Comparison of ENCODE assay signal across 9 cellular contexts in the genomic region with DNA sequence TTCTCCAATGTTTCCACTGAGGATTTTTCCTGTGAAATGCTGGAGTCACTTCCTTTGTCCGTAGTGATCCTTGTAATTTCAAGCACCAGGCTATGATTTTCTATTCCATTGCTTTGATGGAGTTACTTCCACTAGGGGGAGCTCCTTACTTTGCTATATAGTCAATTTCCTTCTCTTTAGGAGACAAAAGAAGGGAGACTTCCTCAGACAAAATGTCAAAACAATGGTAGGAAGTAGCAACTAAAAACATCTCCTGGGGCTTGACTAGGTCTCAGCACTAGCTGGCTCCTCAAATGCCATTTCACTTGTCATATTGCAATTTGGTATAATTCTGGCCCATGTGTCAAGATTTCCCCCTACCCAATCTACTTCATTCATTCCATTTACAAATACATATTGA. TPM values are rescaled to one million over a fixed set of nuclear protein-coding genes. Genes with fewer than 3 reads are reported as not detected.
A peak's percentile ranks its signal among the peaks of the same experiment; 100 is the strongest.
DNase-seq lines count a peak whose midpoint lies in the region; ATAC-seq lines count a peak whose summit lies in the region.
"Had no signal": no experiment of that assay in that cellular context is flagged by ENCODE, and none has a peak within 500 bp of the region (broad histone marks: within the 10 kb centered on the region; RNA-seq: fewer than 3 reads in every experiment).

No MANE protein-coding gene starts in this region.

- no peak overlapping the region for H3K27ac Mint-ChIP-seq in stimulated activated naive CD8-positive, alpha-beta T cell treated with anti-CD3 and anti-CD28 coated beads, Interleukin-15, amount 100 ng/mL, for 72 hours
- H3K27ac Mint-ChIP-seq: activated naive CD4-positive, alpha-beta T cell treated with anti-CD3 and anti-CD28 coated beads, Interleukin-2, amount 50 U/mL, for 24 hours had no signal

- no peaks in the 10 kb centered on the region for H3K27me3 Mint-ChIP-seq in stimulated activated naive CD8-positive, alpha-beta T cell treated with anti-CD3 and anti-CD28 coated beads, Interleukin-15, amount 100 ng/mL, for 72 hours

- ATAC-seq in stimulated activated naive CD8-positive, alpha-beta T cell treated with anti-CD3 and anti-CD28 coated beads, Interleukin-15, Interleukin-2, amounts not matched to agents 100 U/mL and 50 U/mL, for 24 hours, result peak; percentile 52
- ATAC-seq in stimulated activated naive CD8-positive, alpha-beta T cell treated with anti-CD3 and anti-CD28 coated beads, Interleukin-15, amount 100 ng/mL, for 72 hours, result no peak
- ATAC-seq in GM19467 (IDR thresholded peaks at IDR 0.05; ENCODE audit: unreplicated experiment) (no peak), HG03439 (IDR thresholded peaks at IDR 0.05; ENCODE audit: unreplicated experiment) (no peak)

- no peaks in the 10 kb centered on the region for H3K4me1 Mint-ChIP-seq in stimulated activated naive CD8-positive, alpha-beta T cell treated with anti-CD3 and anti-CD28 coated beads, Interleukin-15, amount 100 ng/mL, for 72 hours
- H3K4me1 Mint-ChIP-seq: activated naive CD4-positive, alpha-beta T cell treated with anti-CD3 and anti-CD28 coated beads, Interleukin-2, amount 50 U/mL, for 24 hours had no signal

- no peak for DNase-seq in stimulated activated naive CD8-positive, alpha-beta T cell treated with anti-CD3 and anti-CD28 coated beads, Interleukin-15, Interleukin-2, amounts not matched to agents 100 U/mL and 50 U/mL, for 24 hours
- no peak for DNase-seq in stimulated activated naive CD8-positive, alpha-beta T cell treated with anti-CD3 and anti-CD28 coated beads, Interleukin-15, amount 100 ng/mL, for 72 hours
- DNase-seq in NCI-H1417 treated with DMSO at 0.1 percent for 48 hours (lab: John Stamatoyannopoulos, UW) (peak; percentile 48), SW480 (ENCODE audit: low spot score) (peak; percentile 55), foreskin melanocyte (peak; percentile 41), renal cortical epithelial cell (ENCODE audit: low read depth) (peak; percentile 52)

- H3K9me3 Mint-ChIP-seq in stimulated activated naive CD8-positive, alpha-beta T cell treated with anti-CD3 and anti-CD28 coated beads, Interleukin-15, amount 100 ng/mL, for 72 hours, result no peaks in the 10 kb centered on the region
- H3K9me3 Mint-ChIP-seq: activated naive CD4-positive, alpha-beta T cell treated with anti-CD3 and anti-CD28 coated beads, Interleukin-2, amount 50 U/mL, for 24 hours had no signal

- no peak overlapping the region for H3K4me3 Mint-ChIP-seq in stimulated activated naive CD8-positive, alpha-beta T cell treated with anti-CD3 and anti-CD28 coated beads, Interleukin-15, amount 100 ng/mL, for 72 hours
- H3K4me3 Mint-ChIP-seq: activated naive CD4-positive, alpha-beta T cell treated with anti-CD3 and anti-CD28 coated beads, Interleukin-2, amount 50 U/mL, for 24 hours had no signal

RNA-seq across cellular contexts. Expression of a gene that starts 24.1 kb away (rescaled TPM):
- total RNA-seq in renal cortical epithelial cell, result 0.05 TPM in 1 of 2 replicates, not detected in the other

Comparison
In these comparisons a context has a peak if more than half of its experiments do, and no peak if none do; other contexts are left out.
1. DNase-seq: peak in NCI-H1417 treated with DMSO at 0.1 percent for 48 hours (single experiment), SW480 (single experiment), foreskin melanocyte (single experiment) and renal cortical epithelial cell (single experiment); none in stimulated activated naive CD8-positive, alpha-beta T cell treated with anti-CD3 and anti-CD28 coated beads, Interleukin-15, Interleukin-2, amounts not matched to agents 100 U/mL and 50 U/mL, for 24 hours (single experiment) and stimulated activated naive CD8-positive, alpha-beta T cell treated with anti-CD3 and anti-CD28 coated beads, Interleukin-15, amount 100 ng/mL, for 72 hours (0 of 2).